ENCODE assay signal across 14 cellular contexts in genomic region chr6:144331610-144332009, GRCh38. TPM values are rescaled to one million over a fixed set of nuclear protein-coding genes. Genes with fewer than 3 reads are reported as not detected.
DNase-seq lines count a peak whose midpoint lies in the region; ATAC-seq, FAIRE-seq and TF ChIP-seq lines count a peak whose summit lies in the region.
"Had no signal": no experiment of that assay in that cellular context is flagged by ENCODE, and none has a peak within 500 bp of the region (broad histone marks: within the 10 kb centered on the region; RNA-seq: fewer than 3 reads in every experiment).

No MANE protein-coding gene starts in this region.

- CTCF ChIA-PET in HepG2 (lab: Yijun Ruan, JAX; ENCODE audit: low intra/inter-chr PET ratio, low total read pairs), result no interaction called here

- peaks cover 4% of the 10 kb centered on the region; the same call in 1 of the 2 replicates for H4K20me1 ChIP-seq in HepG2 (ENCODE audit: insufficient read depth, low read length)

- H3K4me1 Mint-ChIP-seq in memory B cell, result peaks cover 48% of the 10 kb centered on the region

- DNase-seq in HepG2 (ENCODE audit: low spot score) (no peak), right lobe of liver (no peak), choroid plexus epithelial cell (ENCODE audit: low read depth) (peak; percentile 23), memory B cell (ENCODE audit: low spot score in 2 of 2) (no peak)
- no peak for DNase-seq in activated CD4-positive, alpha-beta T cell treated with anti-CD3 and anti-CD28 coated beads, Interleukin-2, amount 50 U/mL, for 4 hours
- no peak for DNase-seq in effector CD4-positive, alpha-beta T cell
- DNase-seq: activated T-cell treated with anti-CD3 and anti-CD28 coated beads, Interleukin-2, amount 50 U/mL, for 24 hours; foreskin keratinocyte; GDM1; NCI-H2227 treated with DMSO at 0.1 percent for 48 hours; sigmoid colon had no signal

- H3K79me2 ChIP-seq in HepG2 (ENCODE audit: insufficient read depth, low read length), result peaks cover 87% of the 10 kb centered on the region

- no peak for TF ChIP-seq POLR2A in HepG2 (IDR thresholded peaks at IDR 0.05; ENCODE audit: insufficient read depth in 1 of 2, low read depth in 2 of 2, low read length in 2 of 2)
- no peak for TF ChIP-seq POLR2A in right lobe of liver (IDR thresholded peaks at IDR 0.05)

- H3K9me3 Mint-ChIP-seq in memory B cell, result no peaks in the 10 kb centered on the region
- H3K9me3 Mint-ChIP-seq: activated T-cell treated with anti-CD3 and anti-CD28 coated beads, Interleukin-2, amount 50 U/mL, for 24 hours had no signal

- in situ Hi-C loops in HepG2 (cut with HindIII; ENCODE audit: extremely low pct_ligation_motif_present, low pct_unique_long_range_greater_than_20kb), result no loop called here

- intact Hi-C loops in HepG2 (cut with micrococcal nuclease; ENCODE audit: unreplicated experiment) (no loop called here), right lobe of liver (cut with DNase I) (no loop called here)

- no peak overlapping the region for H3K9ac ChIP-seq in HepG2 (ENCODE audit: insufficient read depth, low read depth, low read length)
- H3K9ac ChIP-seq: KMS-11 had no signal

- no TSS peak for BruUV-seq in HepG2 (replicated peaks; lab: Mats Ljungman, UMichigan)

- TF ChIP-seq EP300 in HepG2 (IDR thresholded peaks at IDR 0.05; ENCODE audit: low read depth in 2 of 2, low read length in 2 of 2) (no peak), HepG2 (CRISPR knock-in tag; IDR thresholded peaks at IDR 0.05; ENCODE audit: borderline replicate concordance) (no peak)

- POLR2A ChIA-PET in HepG2 (lab: Yijun Ruan, JAX), result no interaction called here

- 97% methylated on average over 6 of the region's 6 CpGs for WGBS in HepG2 (ENCODE audit: low lambda C conversion rate)
- WGBS in right lobe of liver (ENCODE audit: insufficient coverage, low coverage, low lambda C conversion rate, missing lambda C conversion rate), result 73% methylated on average over 6 of the region's 6 CpGs

- no peaks in the 10 kb centered on the region for H3K9me3 ChIP-seq in HepG2 (ENCODE audit: low read length)
- no peaks in the 10 kb centered on the region for H3K9me3 ChIP-seq in right lobe of liver
- H3K9me3 ChIP-seq: sigmoid colon had no signal

- H3K27ac ChIP-seq in HepG2 (ENCODE audit: extremely low read length, insufficient read depth, low read length) (no peak overlapping the region), right lobe of liver (no peak overlapping the region)
- H3K27ac ChIP-seq: foreskin keratinocyte, KMS-11, sigmoid colon had no signal

- H3K4me3 Mint-ChIP-seq in memory B cell, result no peak overlapping the region
- H3K4me3 Mint-ChIP-seq: activated T-cell treated with anti-CD3 and anti-CD28 coated beads, Interleukin-2, amount 50 U/mL, for 24 hours had no signal

- no peaks in the 10 kb centered on the region for H3K36me3 Mint-ChIP-seq in memory B cell

- peak overlapping the region; percentile 43 for H3K27ac Mint-ChIP-seq in memory B cell
- H3K27ac Mint-ChIP-seq: activated T-cell treated with anti-CD3 and anti-CD28 coated beads, Interleukin-2, amount 50 U/mL, for 24 hours had no signal

- H3K27me3 ChIP-seq in HepG2 (ENCODE audit: control insufficient read depth in 1 of 2, insufficient read depth in 2 of 2, low read length in 2 of 2), result no peaks in the 10 kb centered on the region
- no peaks in the 10 kb centered on the region for H3K27me3 ChIP-seq in right lobe of liver
- H3K27me3 ChIP-seq: foreskin keratinocyte, sigmoid colon had no signal

- no peak for TF ChIP-seq RAD21 in HepG2 (CRISPR knock-in tag; IDR thresholded peaks at IDR 0.05)

- no peaks in the 10 kb centered on the region for H3K27me3 Mint-ChIP-seq in memory B cell
- H3K27me3 Mint-ChIP-seq: activated T-cell treated with anti-CD3 and anti-CD28 coated beads, Interleukin-2, amount 50 U/mL, for 24 hours had no signal

- no peak for FAIRE-seq in HepG2 (lab: Jason Lieb, UNC)

- no peak overlapping the region for H3K4me2 ChIP-seq in HepG2 (ENCODE audit: low read depth, low read length)
- H3K4me2 ChIP-seq: KMS-11 had no signal

- no peak overlapping the region for H2AFZ ChIP-seq in HepG2 (ENCODE audit: low read length)

- no peak for TF ChIP-seq CTCF in HepG2 (CRISPR knock-in tag; IDR thresholded peaks at IDR 0.05)
- TF ChIP-seq CTCF in right lobe of liver (IDR thresholded peaks at IDR 0.05), result no peak
- no peak for TF ChIP-seq CTCF in choroid plexus epithelial cell (conservative IDR thresholded peaks at IDR 0.05; ENCODE audit: low read depth, low read length)

- no peak overlapping the region for H3K4me3 ChIP-seq in HepG2 (replicated peaks in 1 of 3; ENCODE audit: insufficient read depth in 1 of 3, low read depth in 2 of 3, low read length in 3 of 3)
- H3K4me3 ChIP-seq in right lobe of liver, result no peak overlapping the region
- no peak overlapping the region for H3K4me3 ChIP-seq in choroid plexus epithelial cell (ENCODE audit: low read depth, low read length)
- H3K4me3 ChIP-seq: sigmoid colon had no signal

- H3K4me1 ChIP-seq in HepG2 (ENCODE audit: insufficient read depth, low read length), result peaks cover 73% of the 10 kb centered on the region
- H3K4me1 ChIP-seq in right lobe of liver, result no peaks in the 10 kb centered on the region

- ATAC-seq in HepG2 (no peak), right lobe of liver (no peak), memory B cell (ENCODE audit: low read depth) (no peak), GM19324 (IDR thresholded peaks at IDR 0.05; ENCODE audit: low FRiP score, unreplicated experiment) (no peak), HG03095 (IDR thresholded peaks at IDR 0.05; ENCODE audit: unreplicated experiment) (no peak)
- ATAC-seq: foreskin keratinocyte had no signal

- H3K36me3 ChIP-seq in HepG2 (replicated peaks in 1 of 2; ENCODE audit: control insufficient read depth in 1 of 2, insufficient read depth in 2 of 2, low read length in 2 of 2) (peaks cover 22 to 42% of the 10 kb centered on the region in 2 experiments; a peak in 4 of 5 replicates), right lobe of liver (no peaks in the 10 kb centered on the region)
- H3K36me3 ChIP-seq: sigmoid colon had no signal

TF ChIP-seq in HepG2, 621 proteins besides CTCF, POLR2A, EP300 and RAD21:
- 0 out of 2 replicates have a peak, but pooled peaks have one; percentile 49 for TF ChIP-seq SSRP1 (CRISPR knock-in tag; IDR thresholded peaks at IDR 0.05)
- no peak for TF ChIP-seq POLR2G (IDR thresholded peaks at IDR 0.05; ENCODE audit: low read depth, low read length)

RNA-seq across cellular contexts. Expression of gene UTRN, which starts 46.5 kb away (rescaled TPM):
- total RNA-seq in HepG2 (2016; rRNA removed; fragmentation: Illumina TruSeq; extraction: Trizol), result 85.4 and 102 TPM in 2 replicates
- 31.3 and 33.8 TPM in 2 replicates for total RNA-seq in HepG2 (2016; cell fraction: cytosol; rRNA removed; fragmentation: Illumina TruSeq; extraction: Trizol; ENCODE audit: low read depth)
- 82.8 and 99.8 TPM in 2 replicates for total RNA-seq in HepG2 (2016; cell fraction: insoluble cytoplasmic fraction; rRNA removed; fragmentation: Illumina TruSeq; extraction: Trizol)
- 24.5 and 25.3 TPM in 2 replicates for total RNA-seq in HepG2 (2016; cell fraction: membrane; rRNA removed; fragmentation: Illumina TruSeq; extraction: Trizol)
- total RNA-seq in HepG2 (2016; cell fraction: nucleus; rRNA removed; fragmentation: Illumina TruSeq; extraction: Trizol), result 238 and 263 TPM in 2 replicates
- 116 and 119 TPM in 2 replicates for polyA plus RNA-seq in HepG2 (2011; rRNA removed)
- 80.3 and 114 TPM in 2 replicates for polyA plus RNA-seq in HepG2 (2011; cell fraction: cytosol; rRNA removed)
- 157 and 177 TPM in 2 replicates for polyA plus RNA-seq in HepG2 (2011; cell fraction: nucleus; rRNA removed)
- polyA plus RNA-seq in HepG2 (2012), result 163 and 168 TPM in 2 replicates
- polyA plus RNA-seq in HepG2 (2016; cell fraction: cytosol; fragmentation: Illumina TruSeq; extraction: Trizol; ENCODE audit: low read depth), result 1.2 and 1.7 TPM in 2 replicates
- polyA plus RNA-seq in HepG2 (2016; cell fraction: insoluble cytoplasmic fraction; fragmentation: Illumina TruSeq; extraction: Trizol; ENCODE audit: low read depth), result 32.6 and 33.9 TPM in 2 replicates
- polyA plus RNA-seq in HepG2 (2016; cell fraction: membrane; fragmentation: Illumina TruSeq; extraction: Trizol; ENCODE audit: low read depth), result 2.6 and 3.8 TPM in 2 replicates
- 41.1 and 45.1 TPM in 2 replicates for polyA plus RNA-seq in HepG2 (2016; cell fraction: nucleus; fragmentation: Illumina TruSeq; extraction: Trizol; ENCODE audit: insufficient read depth, low read depth)
- polyA minus RNA-seq in HepG2 (2011; rRNA and poly(A)+ RNA removed; ENCODE audit: low replicate concordance), result 15.6 and 209 TPM in 2 replicates
- 248 and 267 TPM in 2 replicates for polyA minus RNA-seq in HepG2 (2011; cell fraction: cytosol; rRNA and poly(A)+ RNA removed)
- 1,476 and 1,554 TPM in 2 replicates for polyA minus RNA-seq in HepG2 (2011; cell fraction: nucleus; rRNA and poly(A)+ RNA removed)
- total RNA-seq in right lobe of liver, result 10 to 100 TPM; 27.7 to 66.5 (median 40.8) TPM
